ENCODE assay signal across 15 cellular contexts in genomic region chr2:149579972-149580882, GRCh38. TPM values are rescaled to one million over a fixed set of nuclear protein-coding genes. Genes with fewer than 3 reads are reported as not detected.
DNase-seq lines count a peak whose midpoint lies in the region; ATAC-seq and TF ChIP-seq lines count a peak whose summit lies in the region.
"Had no signal": no experiment of that assay in that cellular context is flagged by ENCODE, and none has a peak within 500 bp of the region (broad histone marks: within the 10 kb centered on the region; RNA-seq: fewer than 3 reads in every experiment).

No MANE protein-coding gene starts in this region.

- peak overlapping the region in 1 of 8 donors; percentile 81 for H3K4me3 Mint-ChIP-seq in naive B cell

- ATAC-seq in naive B cell (ENCODE audit: low read depth in 2 of 2) (no peak), HG03108 (IDR thresholded peaks at IDR 0.05; ENCODE audit: unreplicated experiment) (no peak)
- ATAC-seq: GM12878, upper lobe of right lung had no signal

- peak overlapping the region in 4 of 6 donors; percentile 15 to 76 (median 24) for H3K27ac Mint-ChIP-seq in naive B cell

- H3K4me1 Mint-ChIP-seq in naive B cell: peaks cover 29 to 37% (median 35%) of the 10 kb centered on the region in 3 donors

- no peaks in the 10 kb centered on the region for H3K9me3 Mint-ChIP-seq in naive B cell

- H3K4me3 ChIP-seq in AG10803 (ENCODE audit: low read length): no peak overlapping the region
- H3K4me3 ChIP-seq: adrenal gland, GM12878, SK-N-MC, upper lobe of right lung had no signal

- peak; percentile 33 for DNase-seq in AG10803 (ENCODE audit: low read depth)
- peak; percentile 22 for DNase-seq in NCI-H226
- DNase-seq in erythroblast (lab: John Stamatoyannopoulos, UW): peak; percentile 22 to 45
- DNase-seq in naive B cell: no peak
- DNase-seq in activated CD4-positive, CD25-positive, alpha-beta regulatory T cell treated with anti-CD3 and anti-CD28 coated beads, Interleukin-2, amount 50 U/mL, for 72 hours: no peak
- no peak for DNase-seq in NOMO-1 treated with DMSO at 0.1 percent for 48 hours (lab: John Stamatoyannopoulos, UW; ENCODE audit: unreplicated experiment)
- no peak for DNase-seq in stimulated activated CD4-positive, alpha-beta T cell treated with anti-CD3 and anti-CD28 coated beads, Interleukin-4, amount 100 ng/mL, for 24 hours
- DNase-seq: adrenal gland, DMS79, NCI-H2029, upper lobe of right lung, WERI-Rb-1 had no signal

- TF ChIP-seq CTCF in AG10803 (conservative IDR thresholded peaks at IDR 0.05; ENCODE audit: low read length): no peak

- peaks cover 16 to 27% of the 10 kb centered on the region in 2 donors for H3K36me3 Mint-ChIP-seq in naive B cell

- no peak for TF ChIP-seq POLR2A in erythroblast (IDR thresholded peaks at IDR 0.05; ENCODE audit: low read length)

- H3K27me3 Mint-ChIP-seq in naive B cell: no peaks in the 10 kb centered on the region

RNA-seq across cellular contexts. Expression of gene MMADHC, which starts 7.3 kb away (rescaled TPM):
- 100 to 1,000 TPM; 100 to 164 (median 137) TPM for polyA plus RNA-seq in naive B cell (ENCODE audit: low read depth in 6 of 6)

Comparison
In these comparisons a context has a peak if more than half of its experiments do, and no peak if none do; other contexts are left out.
1. DNase-seq: peak in AG10803 (single experiment), NCI-H226 (single experiment) and erythroblast (2 of 2); none in naive B cell (single experiment), activated CD4-positive, CD25-positive, alpha-beta regulatory T cell treated with anti-CD3 and anti-CD28 coated beads, Interleukin-2, amount 50 U/mL, for 72 hours (single experiment), NOMO-1 treated with DMSO at 0.1 percent for 48 hours (single experiment) and stimulated activated CD4-positive, alpha-beta T cell treated with anti-CD3 and anti-CD28 coated beads, Interleukin-4, amount 100 ng/mL, for 24 hours (single experiment).